ENCODE assay signal across 34 cellular contexts in the genomic region with DNA sequence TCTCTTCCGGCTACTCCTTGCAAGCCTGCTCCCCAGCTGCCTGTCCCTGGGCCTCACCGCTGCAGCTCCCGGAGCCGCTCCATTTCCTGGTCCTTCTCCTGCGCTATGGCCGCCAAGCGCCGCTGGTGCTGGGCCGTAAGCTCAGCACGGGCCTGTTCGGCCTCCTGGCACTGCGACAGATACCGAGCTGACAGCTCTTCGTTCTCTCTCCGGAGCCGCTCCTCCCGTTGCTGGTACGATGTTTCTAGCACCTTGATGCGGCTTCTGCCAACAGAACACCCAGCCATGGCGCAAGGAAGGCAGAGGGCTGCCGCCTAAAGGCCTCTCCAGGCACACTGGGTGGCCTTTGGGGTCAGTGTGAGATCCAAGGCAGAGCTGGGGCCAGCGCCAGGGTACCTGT.
"Had no signal": no experiment of that assay in that cellular context is flagged by ENCODE, and none has a peak within 500 bp of the region (broad histone marks: within the 10 kb centered on the region; RNA-seq: fewer than 3 reads in every experiment).

No MANE protein-coding gene starts in this region.

- H3K27ac ChIP-seq: KMS-11, Peyer's patch, SJCRH30, SK-N-MC had no signal

- H3K9me3 Mint-ChIP-seq: activated B cell treated with CpG ODN at 0.5 μM for 24 hours; activated CD4-positive, alpha-beta memory T cell treated with anti-CD3 and anti-CD28 coated beads for 36 hours; activated naive CD4-positive, alpha-beta T cell treated with anti-CD3 and anti-CD28 coated beads, Interleukin-2, amount 10 ng/mL, durations not matched to agents 7 days and 5 days; activated naive CD8-positive, alpha-beta T cell treated with anti-CD3 and anti-CD28 coated beads, Interleukin-2, amount 50 U/mL, for 24 hours; activated T-cell treated with anti-CD3 and anti-CD28 coated beads, Interleukin-2, amount 50 U/mL, for 4 hours; activated T-helper 1 cell treated with anti-CD3 and anti-CD28 coated beads, Interleukin-12 subunit alpha, Interleukin-12 subunit beta, Interleukin-2, Interleukin-4 antibody, amounts not matched to agents 30 ng/mL and 10 ng/mL and 1 ng/mL, durations not matched to agents 14 hours and 24 hours and 36 hours; brain; T-helper 2 cell treated with Interferon-gamma antibody and Interleukin-4, amounts not matched to agents 5 μg/mL and 100 μg/mL, for 36 hours had no signal

- DNase-seq: activated B cell treated with CpG ODN at 0.5 μM for 24 hours; activated CD4-positive, alpha-beta memory T cell treated with anti-CD3 and anti-CD28 coated beads for 36 hours; activated CD4-positive, alpha-beta T cell treated with anti-CD3 and anti-CD28 coated beads for 4 hours; activated CD4-positive, alpha-beta T cell treated with anti-CD3 and anti-CD28 coated beads, Interleukin-2, amount 50 U/mL, for 1 hour; activated CD4-positive, CD25-positive, alpha-beta regulatory T cell treated with anti-CD3 and anti-CD28 coated beads, Interleukin-2, amount 50 U/mL, for 72 hours; activated CD8-positive, alpha-beta memory T cell treated with anti-CD3 and anti-CD28 coated beads, Interleukin-2, amount 50 U/mL, for 4 hours; activated naive CD4-positive, alpha-beta T cell treated with anti-CD3 and anti-CD28 coated beads, Interleukin-2, amount 10 ng/mL, durations not matched to agents 7 days and 5 days; activated naive CD8-positive, alpha-beta T cell treated with anti-CD3 and anti-CD28 coated beads, Interleukin-2, amount 50 U/mL, for 24 hours; activated T-cell treated with anti-CD3 and anti-CD28 coated beads for 4 hours; activated T-cell treated with anti-CD3 and anti-CD28 coated beads, Interleukin-2, amount 50 U/mL, for 4 hours; anterior cingulate cortex; MM.1S; MV-4-11; NCI-H1092; NCI-H1436 treated with DMSO at 0.1 percent for 48 hours; NCI-H1694 treated with DMSO at 0.1 percent for 48 hours; NCI-H2029; NCI-H2171; NCI-H510A; NCI-H526; NCI-H748 treated with DMSO at 0.1 percent for 48 hours; NK-92 treated with Interleukin-12 subunit alpha and Interleukin-12 subunit beta, amount 100 ng/mL, for 24 hours; PC-3; Peyer's patch; RPMI8226; SHP77; SJCRH30 had no signal

- H3K9me3 ChIP-seq: Peyer's patch, SJCRH30 had no signal

- H3K4me3 Mint-ChIP-seq: activated B cell treated with CpG ODN at 0.5 μM for 24 hours; activated CD4-positive, alpha-beta memory T cell treated with anti-CD3 and anti-CD28 coated beads for 36 hours; activated naive CD4-positive, alpha-beta T cell treated with anti-CD3 and anti-CD28 coated beads, Interleukin-2, amount 10 ng/mL, durations not matched to agents 7 days and 5 days; activated naive CD8-positive, alpha-beta T cell; activated naive CD8-positive, alpha-beta T cell treated with anti-CD3 and anti-CD28 coated beads, Interleukin-2, amount 50 U/mL, for 24 hours; activated T-cell treated with anti-CD3 and anti-CD28 coated beads, Interleukin-2, amount 50 U/mL, for 4 hours; activated T-helper 1 cell treated with anti-CD3 and anti-CD28 coated beads, Interleukin-12 subunit alpha, Interleukin-12 subunit beta, Interleukin-2, Interleukin-4 antibody, amounts not matched to agents 30 ng/mL and 10 ng/mL and 1 ng/mL, durations not matched to agents 14 hours and 24 hours and 36 hours; brain; T-helper 2 cell treated with Interferon-gamma antibody and Interleukin-4, amounts not matched to agents 5 μg/mL and 100 μg/mL, for 36 hours had no signal

- H3K36me3 Mint-ChIP-seq: activated naive CD4-positive, alpha-beta T cell treated with anti-CD3 and anti-CD28 coated beads, Interleukin-2, amount 10 ng/mL, durations not matched to agents 7 days and 5 days; activated naive CD8-positive, alpha-beta T cell had no signal

- FAIRE-seq: bronchial epithelial cell had no signal

- H3K27me3 Mint-ChIP-seq: activated B cell treated with CpG ODN at 0.5 μM for 24 hours; activated CD4-positive, alpha-beta memory T cell treated with anti-CD3 and anti-CD28 coated beads for 36 hours; activated naive CD4-positive, alpha-beta T cell treated with anti-CD3 and anti-CD28 coated beads, Interleukin-2, amount 10 ng/mL, durations not matched to agents 7 days and 5 days; activated naive CD8-positive, alpha-beta T cell; activated naive CD8-positive, alpha-beta T cell treated with anti-CD3 and anti-CD28 coated beads, Interleukin-2, amount 50 U/mL, for 24 hours; brain had no signal

- H3K27ac Mint-ChIP-seq: activated B cell treated with CpG ODN at 0.5 μM for 24 hours; activated CD4-positive, alpha-beta memory T cell treated with anti-CD3 and anti-CD28 coated beads for 36 hours; activated naive CD4-positive, alpha-beta T cell treated with anti-CD3 and anti-CD28 coated beads, Interleukin-2, amount 10 ng/mL, durations not matched to agents 7 days and 5 days; activated naive CD8-positive, alpha-beta T cell; activated naive CD8-positive, alpha-beta T cell treated with anti-CD3 and anti-CD28 coated beads, Interleukin-2, amount 50 U/mL, for 24 hours; activated T-helper 1 cell treated with anti-CD3 and anti-CD28 coated beads, Interleukin-12 subunit alpha, Interleukin-12 subunit beta, Interleukin-2, Interleukin-4 antibody, amounts not matched to agents 30 ng/mL and 10 ng/mL and 1 ng/mL, durations not matched to agents 14 hours and 24 hours and 36 hours; T-helper 2 cell treated with Interferon-gamma antibody and Interleukin-4, amounts not matched to agents 5 μg/mL and 100 μg/mL, for 36 hours had no signal

- ATAC-seq: activated naive CD8-positive, alpha-beta T cell treated with anti-CD3 and anti-CD28 coated beads, Interleukin-2, amount 50 U/mL, for 24 hours; activated T-cell treated with anti-CD3 and anti-CD28 coated beads, Interleukin-2, amount 50 U/mL, for 4 hours; PC-3 had no signal

- H3K27me3 ChIP-seq: Peyer's patch, SJCRH30 had no signal

- H3K4me2 ChIP-seq: KMS-11 had no signal

- H3K4me1 Mint-ChIP-seq: activated B cell treated with CpG ODN at 0.5 μM for 24 hours; activated naive CD8-positive, alpha-beta T cell treated with anti-CD3 and anti-CD28 coated beads, Interleukin-2, amount 50 U/mL, for 24 hours; brain had no signal

- H3K36me3 ChIP-seq: SJCRH30 had no signal

- H3K4me3 ChIP-seq: Peyer's patch, SJCRH30, SK-N-MC had no signal

- H3K9ac ChIP-seq: KMS-11 had no signal
